In genomic region chr22:42758929-42759629, GRCh38 we compare ENCODE assay signal across 1 cellular context.
TF ChIP-seq lines count a peak whose summit lies in the region.

No MANE protein-coding gene starts in this region.

TF ChIP-seq in IMR-90, 13 proteins besides CTCF, POLR2A, EP300 and RAD21 (continued from another document):
- TF ChIP-seq NFE2L2 (IDR thresholded peaks at IDR 0.05; ENCODE audit: low read depth, low read length) (no peak), MXI1 (IDR thresholded peaks at IDR 0.05; ENCODE audit: borderline replicate concordance, low read depth, low read length) (no peak), CEBPB (IDR thresholded peaks at IDR 0.05; ENCODE audit: low read depth, low read length) (peak; percentile 55), FOS (IDR thresholded peaks at IDR 0.05; ENCODE audit: low read depth, low read length) (peak; percentile 54; the same call in 1 of the 2 replicates)
